In genomic region chr16:14486520-14487303, GRCh38 we compare ENCODE assay signal across 7 cellular contexts.
A peak's percentile ranks its signal among the peaks of the same experiment; 100 is the strongest.
DNase-seq lines count a peak whose midpoint lies in the region; ATAC-seq and TF ChIP-seq lines count a peak whose summit lies in the region.

No MANE protein-coding gene starts in this region.

- no peak overlapping the region for H3K4me3 Mint-ChIP-seq in T-helper 2 cell treated with Interferon-gamma antibody and Interleukin-4, amounts not matched to agents 5 μg/mL and 100 μg/mL, for 36 hours

- H3K9me3 Mint-ChIP-seq in T-helper 2 cell treated with Interferon-gamma antibody and Interleukin-4, amounts not matched to agents 5 μg/mL and 100 μg/mL, for 36 hours = no peaks in the 10 kb centered on the region

- peaks cover 8% of the 10 kb centered on the region for H3K4me1 Mint-ChIP-seq in T-helper 2 cell treated with Interferon-gamma antibody and Interleukin-4, amounts not matched to agents 5 μg/mL and 100 μg/mL, for 36 hours (ENCODE audit: low read depth)

- H3K36me3 Mint-ChIP-seq in T-helper 2 cell treated with Interferon-gamma antibody and Interleukin-4, amounts not matched to agents 5 μg/mL and 100 μg/mL, for 36 hours (ENCODE audit: low read depth) = peaks cover 9% of the 10 kb centered on the region

- ATAC-seq in SK-N-SH treated with all-trans-retinoic acid at 6 μM for 48 hours = peak; percentile 91
- ATAC-seq in HG03354 (IDR thresholded peaks at IDR 0.05; ENCODE audit: poor library complexity, severe bottlenecking, unreplicated experiment) = no peak
- no peak for ATAC-seq in GM21529 (IDR thresholded peaks at IDR 0.05; ENCODE audit: unreplicated experiment)

- DNase-seq in HT1080 (ENCODE audit: low read depth) (peak; percentile 89), fibroblast of gingiva (ENCODE audit: low read depth) (peak; percentile 94), myocyte (ENCODE audit: low read depth) (peak; percentile 94)
- DNase-seq in T-helper 2 cell treated with Interferon-gamma antibody and Interleukin-4, amounts not matched to agents 5 μg/mL and 100 μg/mL, for 36 hours (ENCODE audit: low spot score) = no peak

- no peaks in the 10 kb centered on the region for H3K27me3 Mint-ChIP-seq in T-helper 2 cell treated with Interferon-gamma antibody and Interleukin-4, amounts not matched to agents 5 μg/mL and 100 μg/mL, for 36 hours (ENCODE audit: low read depth)

- H3K27ac Mint-ChIP-seq in T-helper 2 cell treated with Interferon-gamma antibody and Interleukin-4, amounts not matched to agents 5 μg/mL and 100 μg/mL, for 36 hours = no peak overlapping the region

TF ChIP-seq in SK-N-SH treated with all-trans-retinoic acid at 6 μM for 48 hours, 23 proteins besides CTCF, POLR2A, EP300 and RAD21:
- TF ChIP-seq TCF4 (CRISPR knock-in tag; IDR thresholded peaks at IDR 0.05; ENCODE audit: borderline replicate concordance) = peak; percentile 62; the same call in 1 of the 2 replicates
- TF ChIP-seq ISL1 (CRISPR knock-in tag; IDR thresholded peaks at IDR 0.05) = peak; percentile 70
- TF ChIP-seq ZNF8 (CRISPR knock-in tag; IDR thresholded peaks at IDR 0.05) = no peak
- TF ChIP-seq TSHZ2 (CRISPR knock-in tag; IDR thresholded peaks at IDR 0.05) = peak; percentile 21; the same call in 1 of the 2 replicates
